Comparison of ENCODE assay signal across 1 cellular context in genomic region chr1:22941257-22941656, GRCh38.
TF ChIP-seq lines count a peak whose summit lies in the region.

No MANE protein-coding gene starts in this region.

TF ChIP-seq in K562, 482 proteins besides CTCF, POLR2A, EP300 and RAD21 (continued from another document):
- TF ChIP-seq ATF3 (IDR thresholded peaks at IDR 0.05) (0 out of 2 replicates have a peak, but pooled peaks have one; percentile 7), ATF3 (CRISPR knock-in tag; conservative IDR thresholded peaks at IDR 0.05) (no peak), NRF1 (conservative IDR thresholded peaks at IDR 0.05 in 1 of 2, IDR thresholded peaks at IDR 0.05 in 1 of 2) (no peak), TRIM28 (IDR thresholded peaks at IDR 0.05) (peak; percentile 75), TFAP4 (CRISPR knock-in tag; IDR thresholded peaks at IDR 0.05; ENCODE audit: borderline replicate concordance) (no peak), TCF7 (IDR thresholded peaks at IDR 0.05; ENCODE audit: borderline replicate concordance) (no peak), GABPB1 (CRISPR knock-in tag; IDR thresholded peaks at IDR 0.05) (no peak), ATF7 (IDR thresholded peaks at IDR 0.05) (no peak), SMAD4 (CRISPR knock-in tag; conservative IDR thresholded peaks at IDR 0.05) (no peak), PRMT5 (CRISPR knock-in tag; IDR thresholded peaks at IDR 0.05) (no peak), MEF2A (IDR thresholded peaks at IDR 0.05; ENCODE audit: control insufficient read depth, low read depth, low read length) (no peak), BRF2 (IDR thresholded peaks at IDR 0.05; ENCODE audit: borderline replicate concordance, insufficient read depth, insufficient read length) (no peak), RBM34 (IDR thresholded peaks at IDR 0.05; ENCODE audit: borderline replicate concordance, insufficient read depth, low read length) (no peak), PTBP1 (IDR thresholded peaks at IDR 0.05; ENCODE audit: low read depth, low read length) (no peak), ZNF280A (IDR thresholded peaks at IDR 0.05; ENCODE audit: low read depth, partially characterized antibody) (peak; percentile 69), GTF3C2 (IDR thresholded peaks at IDR 0.05; ENCODE audit: borderline replicate concordance, extremely low read depth, insufficient read length) (no peak)
